Comparison of ENCODE assay signal across 16 cellular contexts in the genomic region with DNA sequence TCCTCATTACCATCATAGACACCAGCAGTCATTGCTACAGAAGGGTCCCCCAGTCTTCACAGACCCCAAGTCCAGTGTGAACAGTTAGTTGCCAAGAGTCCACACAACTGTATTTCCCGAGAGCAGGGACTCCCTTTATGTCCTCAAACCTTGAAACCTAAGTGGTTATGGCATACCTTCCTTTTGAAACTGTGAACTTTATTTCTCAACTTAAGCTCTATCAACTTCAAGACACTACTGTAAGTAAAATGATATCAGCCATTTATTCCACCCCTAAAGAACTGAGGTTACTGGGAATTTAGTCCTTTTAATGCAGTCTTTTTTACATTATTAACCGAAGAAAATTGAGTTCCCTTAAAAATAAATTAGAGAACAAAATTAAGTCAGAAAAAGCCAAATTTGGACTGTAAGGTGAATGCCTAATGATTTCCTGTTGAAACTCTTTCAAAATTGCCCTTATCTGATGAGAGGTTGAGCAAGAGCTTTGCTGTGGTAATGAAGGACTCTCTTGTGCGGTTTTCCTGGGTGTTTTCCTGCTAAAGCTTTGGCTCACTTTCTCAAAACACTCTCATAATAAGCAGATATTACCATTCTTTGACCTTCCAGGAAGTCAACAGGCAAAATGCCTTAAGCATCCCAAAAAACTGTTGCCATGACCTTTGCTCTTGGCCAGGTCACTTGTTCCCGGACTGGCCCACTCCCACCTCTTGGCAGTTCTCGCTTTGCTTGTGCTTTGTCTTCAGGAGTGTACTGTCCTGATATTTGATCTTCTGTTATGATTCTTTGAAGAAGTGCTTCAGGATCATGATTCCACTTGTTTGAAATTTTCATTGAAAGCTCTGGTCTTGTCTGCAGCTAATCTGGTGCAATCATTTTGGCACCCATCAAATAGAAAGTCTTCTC.
DNase-seq lines count a peak whose midpoint lies in the region; ATAC-seq and TF ChIP-seq lines count a peak whose summit lies in the region.
"Had no signal": no experiment of that assay in that cellular context is flagged by ENCODE, and none has a peak within 500 bp of the region (broad histone marks: within the 10 kb centered on the region; RNA-seq: fewer than 3 reads in every experiment).

No MANE protein-coding gene starts in this region.

- no peak overlapping the region for H3K4me3 Mint-ChIP-seq in nephron progenitor cell
- H3K4me3 Mint-ChIP-seq: activated CD4-positive, alpha-beta T cell treated with anti-CD3 and anti-CD28 coated beads, Interleukin-2, amount 10 ng/mL, durations not matched to agents 24 days and 14 days; natural killer cell had no signal

- no peaks in the 10 kb centered on the region for H3K9me3 Mint-ChIP-seq in nephron progenitor cell
- H3K9me3 Mint-ChIP-seq: activated CD4-positive, alpha-beta T cell treated with anti-CD3 and anti-CD28 coated beads, Interleukin-2, amount 10 ng/mL, durations not matched to agents 24 days and 14 days had no signal

- no peaks in the 10 kb centered on the region for H3K9me3 ChIP-seq in DND-41 (ENCODE audit: insufficient read depth, low read length, severe bottlenecking)
- no peaks in the 10 kb centered on the region; the same call in 1 of the 2 replicates for H3K9me3 ChIP-seq in Karpas-422 (ENCODE audit: low read length)
- H3K9me3 ChIP-seq in BE2C, result no peaks in the 10 kb centered on the region

- TF ChIP-seq CTCF in DND-41 (IDR thresholded peaks at IDR 0.05; ENCODE audit: borderline replicate concordance, extremely low read depth, low read length, poor library complexity, severe bottlenecking) (no peak), fibroblast of the aortic adventitia (IDR thresholded peaks at IDR 0.05; ENCODE audit: insufficient read depth, low read length) (no peak), BE2C (IDR thresholded peaks at IDR 0.05; ENCODE audit: low read depth, low read length) (no peak), nephron progenitor cell (IDR thresholded peaks at IDR 0.05) (no peak)

- H3K4me2 ChIP-seq in DND-41 (ENCODE audit: insufficient read depth, low read length), result no peak overlapping the region
- H3K4me2 ChIP-seq in Karpas-422 (ENCODE audit: low read depth, low read length, poor library complexity, severe bottlenecking), result no peak overlapping the region

- H3K9ac ChIP-seq in DND-41 (ENCODE audit: low read depth, low read length) (no peak overlapping the region), Karpas-422 (ENCODE audit: low read length) (no peak overlapping the region)

- ATAC-seq in DND-41 (ENCODE audit: insufficient read depth, low read depth) (peak; percentile 80), HG02885 (IDR thresholded peaks at IDR 0.05; ENCODE audit: poor library complexity, unreplicated experiment) (no peak)
- ATAC-seq: natural killer cell had no signal

- H4K20me1 ChIP-seq in DND-41 (ENCODE audit: insufficient read depth, low read length) (no peaks in the 10 kb centered on the region), Karpas-422 (ENCODE audit: insufficient read depth, low read depth, low read length) (no peaks in the 10 kb centered on the region)

- no peaks in the 10 kb centered on the region for H3K36me3 ChIP-seq in DND-41 (ENCODE audit: insufficient read depth, low read length)
- H3K36me3 ChIP-seq in Karpas-422 (ENCODE audit: insufficient read depth, low read length), result no peaks in the 10 kb centered on the region
- no peaks in the 10 kb centered on the region for H3K36me3 ChIP-seq in BE2C

- H3K4me1 ChIP-seq in DND-41 (ENCODE audit: insufficient read depth, low read length), result peaks cover 20% of the 10 kb centered on the region
- H3K4me1 ChIP-seq in Karpas-422 (ENCODE audit: low read length), result no peaks in the 10 kb centered on the region
- no peaks in the 10 kb centered on the region for H3K4me1 ChIP-seq in BE2C

- H3K4me3 ChIP-seq in DND-41 (ENCODE audit: low read depth in 1 of 2, low read length in 2 of 2) (no peak overlapping the region), fibroblast of the aortic adventitia (ENCODE audit: low read depth, low read length) (no peak overlapping the region), Karpas-422 (ENCODE audit: low read length) (no peak overlapping the region), BE2C (ENCODE audit: low read depth, low read length) (no peak overlapping the region)
- H3K4me3 ChIP-seq: coronary artery had no signal

- H3K27ac ChIP-seq in DND-41 (ENCODE audit: low read length), result no peak overlapping the region
- no peak overlapping the region for H3K27ac ChIP-seq in Karpas-422 (ENCODE audit: low read length)
- H3K27ac ChIP-seq: coronary artery had no signal

- H3K27me3 Mint-ChIP-seq in nephron progenitor cell (ENCODE audit: low read depth, poor library complexity), result no peaks in the 10 kb centered on the region
- H3K27me3 Mint-ChIP-seq: activated CD4-positive, alpha-beta T cell treated with anti-CD3 and anti-CD28 coated beads, Interleukin-2, amount 10 ng/mL, durations not matched to agents 24 days and 14 days had no signal

- H3K27me3 ChIP-seq in DND-41 (ENCODE audit: insufficient read depth, low read length, poor library complexity), result no peaks in the 10 kb centered on the region
- no peaks in the 10 kb centered on the region for H3K27me3 ChIP-seq in Karpas-422 (ENCODE audit: low read length)
- H3K27me3 ChIP-seq in BE2C, result no peaks in the 10 kb centered on the region

- no peaks in the 10 kb centered on the region for H3K4me1 Mint-ChIP-seq in nephron progenitor cell
- H3K4me1 Mint-ChIP-seq: activated CD4-positive, alpha-beta T cell treated with anti-CD3 and anti-CD28 coated beads, Interleukin-2, amount 10 ng/mL, durations not matched to agents 24 days and 14 days; natural killer cell had no signal

- no peaks in the 10 kb centered on the region for H3K79me2 ChIP-seq in DND-41 (ENCODE audit: insufficient read depth, low read length)
- no peaks in the 10 kb centered on the region for H3K79me2 ChIP-seq in Karpas-422 (ENCODE audit: low read length)

- no peaks in the 10 kb centered on the region for H3K9me2 ChIP-seq in Karpas-422 (replicated peaks; ENCODE audit: insufficient read depth, low read length)

- peak; percentile 37 for DNase-seq in DND-41
- peak; percentile 56 for DNase-seq in NOMO-1 treated with DMSO at 0.1 percent for 48 hours (lab: John Stamatoyannopoulos, UW; ENCODE audit: unreplicated experiment)
- peak; percentile 67 for DNase-seq in fibroblast of the aortic adventitia (ENCODE audit: low read depth)
- DNase-seq in posterior vena cava (ENCODE audit: low spot score), result peak; percentile 80
- DNase-seq in Karpas-422, result no peak
- no peak for DNase-seq in BE2C
- DNase-seq in nephron progenitor cell, result no peak
- DNase-seq: activated CD4-positive, alpha-beta T cell treated with anti-CD3 and anti-CD28 coated beads, Interleukin-2, amount 10 ng/mL, durations not matched to agents 24 days and 14 days; activated T-cell treated with anti-CD3 and anti-CD28 coated beads, Interleukin-2, amount 50 U/mL, for 1 hour; hippocampal formation; MM.1S; natural killer cell; NK-92 treated with Interleukin-12 subunit alpha and Interleukin-12 subunit beta, amount 100 ng/mL, for 24 hours; SHP77 treated with DMSO at 0.1 percent for 48 hours had no signal

- intact Hi-C loops in posterior vena cava (cut with DNase I), result no loop called here

- no peak overlapping the region for H2AFZ ChIP-seq in DND-41 (ENCODE audit: low read depth, low read length)
- no peak overlapping the region for H2AFZ ChIP-seq in Karpas-422 (ENCODE audit: low read length)

- no peak overlapping the region for H3K27ac Mint-ChIP-seq in nephron progenitor cell
- H3K27ac Mint-ChIP-seq: activated CD4-positive, alpha-beta T cell treated with anti-CD3 and anti-CD28 coated beads, Interleukin-2, amount 10 ng/mL, durations not matched to agents 24 days and 14 days; natural killer cell had no signal

- H3K36me3 Mint-ChIP-seq in nephron progenitor cell (ENCODE audit: low read depth), result no peaks in the 10 kb centered on the region
- H3K36me3 Mint-ChIP-seq: natural killer cell had no signal

Comparison
In these comparisons a context has a peak if more than half of its experiments do, and no peak if none do; other contexts are left out.
1. DNase-seq: peak in DND-41 (single experiment), NOMO-1 treated with DMSO at 0.1 percent for 48 hours (single experiment), fibroblast of the aortic adventitia (single experiment) and posterior vena cava (single experiment); none in Karpas-422 (single experiment), BE2C (single experiment) and nephron progenitor cell (single experiment).